In the genomic region with DNA sequence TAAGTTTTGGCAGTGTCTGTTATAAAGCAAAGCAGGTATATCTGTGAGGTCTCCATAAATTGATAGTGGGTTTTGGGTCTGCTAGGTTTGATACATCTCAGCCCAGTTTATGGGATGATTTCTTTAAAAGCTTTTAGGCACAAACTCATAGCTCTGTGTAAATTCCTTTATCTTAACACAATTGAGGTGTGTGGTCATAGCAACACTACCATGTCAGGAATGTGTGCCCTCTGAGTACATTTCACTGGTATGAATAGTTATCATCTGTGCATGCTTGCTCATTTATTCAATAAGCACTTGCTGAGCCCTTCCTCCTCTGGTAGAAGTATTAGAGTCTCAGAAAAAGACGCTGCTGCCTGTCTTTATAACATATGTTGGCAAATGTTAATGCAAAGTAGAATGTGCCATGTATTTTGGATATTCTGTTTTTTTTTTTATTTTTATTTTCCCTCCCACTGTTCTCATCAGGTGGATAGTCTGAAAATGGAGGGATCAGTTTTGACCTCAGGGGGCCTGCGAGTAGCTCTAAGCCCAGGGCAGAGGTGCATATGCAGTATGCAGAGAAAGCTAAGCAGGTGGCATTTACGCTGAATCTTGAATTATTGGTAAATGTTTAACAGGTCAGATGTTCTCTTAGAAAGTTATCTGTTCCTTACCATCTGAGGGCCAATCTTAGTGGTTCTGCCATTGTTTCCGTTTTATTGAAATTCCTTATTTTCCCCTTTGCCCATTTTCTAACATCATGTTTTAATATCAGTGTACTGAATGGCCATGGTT, we compare ENCODE assay signal across 12 cellular contexts.
A peak's percentile ranks its signal among the peaks of the same experiment; 100 is the strongest.
DNase-seq lines count a peak whose midpoint lies in the region; FAIRE-seq and TF ChIP-seq lines count a peak whose summit lies in the region.
"Had no signal": no experiment of that assay in that cellular context is flagged by ENCODE, and none has a peak within 500 bp of the region (broad histone marks: within the 10 kb centered on the region; RNA-seq: fewer than 3 reads in every experiment).

No MANE protein-coding gene starts in this region.

- peak; percentile 89 for FAIRE-seq in HTR-8/SVneo (lab: Jason Lieb, UNC)

- H3K4me1 Mint-ChIP-seq in brain, result peaks cover 44% of the 10 kb centered on the region

- no peaks in the 10 kb centered on the region for H3K27me3 ChIP-seq in kidney epithelial cell (ENCODE audit: control insufficient read depth, insufficient read depth, low read length)
- H3K27me3 ChIP-seq: sigmoid colon had no signal

- H3K36me3 ChIP-seq in kidney epithelial cell (ENCODE audit: control insufficient read depth, insufficient read depth, low read length), result no peaks in the 10 kb centered on the region

- in situ Hi-C loops in ACHN (cut with HindIII; ENCODE audit: low pct_ligation_motif_present, low pct_unique_long_range_greater_than_20kb, low sequenced_read_pairs), result no loop called here

- no peaks in the 10 kb centered on the region for H3K27me3 Mint-ChIP-seq in brain

- DNase-seq in ACHN (peak; percentile 93), HTR-8/SVneo (ENCODE audit: insufficient read length, low spot score) (peak; percentile 37), kidney epithelial cell (ENCODE audit: low read depth) (peak; percentile 53), NCI-H2081 treated with DMSO at 0.1 percent for 48 hours (lab: John Stamatoyannopoulos, UW) (no peak), erythroblast (lab: John Stamatoyannopoulos, UW) (no peak), COLO829 (ENCODE audit: low spot score) (no peak)
- no peak for DNase-seq in stimulated activated CD4-positive, alpha-beta T cell treated with anti-CD3 and anti-CD28 coated beads, Interleukin-4, amount 100 ng/mL, for 24 hours
- DNase-seq: AML-193, NCI-H446 treated with DMSO at 0.1 percent for 48 hours, sigmoid colon, WERI-Rb-1 had no signal

- peak overlapping the region; percentile 26 to 90 (median 46) for H3K27ac Mint-ChIP-seq in brain

- no peak for TF ChIP-seq CTCF in brain (conservative IDR thresholded peaks at IDR 0.05)
- no peak for TF ChIP-seq CTCF in kidney epithelial cell (IDR thresholded peaks at IDR 0.05; ENCODE audit: insufficient read depth, low read length, poor library complexity, severe bottlenecking)

- H3K9me3 Mint-ChIP-seq in brain, result no peaks in the 10 kb centered on the region

- H3K4me3 Mint-ChIP-seq in brain, result peak overlapping the region in 1 of 5 experiments; percentile 12

- no peak for TF ChIP-seq POLR2A in erythroblast (IDR thresholded peaks at IDR 0.05; ENCODE audit: low read length)

- no peak overlapping the region for H3K4me3 ChIP-seq in kidney epithelial cell (ENCODE audit: low read depth, low read length)
- H3K4me3 ChIP-seq: sigmoid colon had no signal

- H3K36me3 Mint-ChIP-seq in brain, result peaks cover 14% of the 10 kb centered on the region

Comparison
In these comparisons a context has a peak if more than half of its experiments do, and no peak if none do; other contexts are left out.
1. DNase-seq: peak in ACHN (single experiment), HTR-8/SVneo (single experiment) and kidney epithelial cell (single experiment); none in NCI-H2081 treated with DMSO at 0.1 percent for 48 hours (single experiment), erythroblast (0 of 2), COLO829 (single experiment) and stimulated activated CD4-positive, alpha-beta T cell treated with anti-CD3 and anti-CD28 coated beads, Interleukin-4, amount 100 ng/mL, for 24 hours (single experiment).